Comparison of ENCODE assay signal across 8 cellular contexts in genomic region chr10:93073539-93074136, GRCh38. TPM values are rescaled to one million over a fixed set of nuclear protein-coding genes. Genes with fewer than 3 reads are reported as not detected.
DNase-seq lines count a peak whose midpoint lies in the region; ATAC-seq and TF ChIP-seq lines count a peak whose summit lies in the region.

TSS of gene CYP26A1 (plus strand) at chr10:93073893. CDS start at chr10:93073935, 42 bp downstream.

- peaks cover 81% of the 10 kb centered on the region for H3K27me3 Mint-ChIP-seq in stimulated activated naive CD8-positive, alpha-beta T cell treated with anti-CD3 and anti-CD28 coated beads, Interleukin-15, Interleukin-2, amounts not matched to agents 100 ng/mL and 50 ng/mL, for 24 hours

- ATAC-seq in HG02759 (IDR thresholded peaks at IDR 0.05; ENCODE audit: unreplicated experiment) = no peak

- no peaks in the 10 kb centered on the region for H3K36me3 Mint-ChIP-seq in stimulated activated naive CD8-positive, alpha-beta T cell treated with anti-CD3 and anti-CD28 coated beads, Interleukin-15, Interleukin-2, amounts not matched to agents 100 ng/mL and 50 ng/mL, for 24 hours (ENCODE audit: low read depth)

- H3K9me3 ChIP-seq in iPS-15b (ENCODE audit: control insufficient read depth, insufficient read depth, low read length) = no peaks in the 10 kb centered on the region

- H3K9ac ChIP-seq in iPS-15b (ENCODE audit: low read depth, low read length) = no peak within 1 kb of the TSS

- peaks cover 28% of the 10 kb centered on the region for H3K4me1 Mint-ChIP-seq in stimulated activated naive CD8-positive, alpha-beta T cell treated with anti-CD3 and anti-CD28 coated beads, Interleukin-15, Interleukin-2, amounts not matched to agents 100 ng/mL and 50 ng/mL, for 24 hours (ENCODE audit: low read depth)

- peak within 1 kb of the TSS; percentile 22 for H3K4me3 ChIP-seq in WI38 (ENCODE audit: low read depth, low read length)
- H3K4me3 ChIP-seq in iPS-15b (ENCODE audit: low read depth, low read length) = peak within 1 kb of the TSS; percentile 68

- peak within 1 kb of the TSS; percentile 70 for H3K4me3 Mint-ChIP-seq in stimulated activated naive CD8-positive, alpha-beta T cell treated with anti-CD3 and anti-CD28 coated beads, Interleukin-15, Interleukin-2, amounts not matched to agents 100 ng/mL and 50 ng/mL, for 24 hours

- H3K36me3 ChIP-seq in iPS-15b (ENCODE audit: control insufficient read depth, insufficient read depth, low read length) = no peaks in the 10 kb centered on the region

- H3K4me1 ChIP-seq in iPS-15b (ENCODE audit: control insufficient read depth, insufficient read depth, low read length) = peaks cover 17% of the 10 kb centered on the region

- DNase-seq in NCI-H510A treated with DMSO at 0.1 percent for 48 hours (lab: John Stamatoyannopoulos, UW) = peak; percentile 11
- DNase-seq in NCI-H510A (lab: John Stamatoyannopoulos, UW) = no peak
- DNase-seq in posterior vena cava (ENCODE audit: low spot score) = no peak
- DNase-seq in pons (ENCODE audit: low spot score) = no peak

- H3K9me3 Mint-ChIP-seq in stimulated activated naive CD8-positive, alpha-beta T cell treated with anti-CD3 and anti-CD28 coated beads, Interleukin-15, Interleukin-2, amounts not matched to agents 100 ng/mL and 50 ng/mL, for 24 hours = no peaks in the 10 kb centered on the region

- peaks cover 94% of the 10 kb centered on the region for H3K27me3 ChIP-seq in iPS-15b (ENCODE audit: control insufficient read depth, insufficient read depth, low read length)

- no peak within 1 kb of the TSS for H3K27ac Mint-ChIP-seq in stimulated activated naive CD8-positive, alpha-beta T cell treated with anti-CD3 and anti-CD28 coated beads, Interleukin-15, Interleukin-2, amounts not matched to agents 100 ng/mL and 50 ng/mL, for 24 hours

- TF ChIP-seq CTCF in WI38 (IDR thresholded peaks at IDR 0.05; ENCODE audit: low read depth, low read length) = no peak

- intact Hi-C loops in posterior vena cava (cut with DNase I) = no loop called here

RNA-seq across cellular contexts. Expression of gene CYP26A1, which starts in this region (rescaled TPM):
- not detected for total RNA-seq in posterior vena cava
